Comparison of ENCODE assay signal across 8 cellular contexts in the genomic region with DNA sequence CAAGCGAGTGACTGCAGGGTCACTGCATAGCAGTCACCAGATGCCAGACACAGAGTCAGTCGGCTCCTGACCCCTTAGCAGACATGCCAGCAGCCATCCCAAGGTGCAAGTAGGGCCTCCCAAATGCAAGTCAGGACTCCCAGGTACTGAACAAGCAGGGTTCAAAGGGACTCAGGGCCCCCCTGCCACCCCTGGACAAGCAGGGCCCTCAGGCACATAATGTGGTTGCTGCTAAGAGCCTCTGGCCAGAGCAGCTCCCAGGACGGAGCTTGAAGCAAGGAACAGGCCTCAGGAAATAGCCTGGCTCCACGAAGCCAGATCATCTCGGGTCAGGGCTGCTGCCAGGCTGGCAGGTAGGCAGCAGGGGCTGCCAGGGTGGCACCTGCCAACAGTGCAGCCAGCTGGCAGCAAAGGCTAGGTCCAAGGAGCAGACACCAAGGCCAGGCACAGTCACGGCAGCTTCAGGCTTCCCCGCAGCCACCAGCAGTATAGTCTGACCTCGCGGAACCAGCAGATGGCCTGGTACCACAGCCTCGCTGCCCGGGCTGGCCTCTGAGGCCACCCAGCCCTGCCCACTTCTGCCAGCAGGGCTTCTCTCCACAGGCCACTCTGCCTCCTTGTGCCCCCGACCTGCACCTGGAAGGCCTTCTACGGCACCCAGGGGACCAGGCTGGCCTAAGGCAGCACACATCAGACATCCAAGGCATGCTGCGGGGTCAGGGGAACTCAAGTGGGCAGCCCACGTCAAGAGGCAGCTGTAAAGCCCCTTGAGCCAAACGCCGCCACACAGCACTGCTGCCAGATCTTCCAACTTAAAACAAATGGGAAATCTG. TPM values are rescaled to one million over a fixed set of nuclear protein-coding genes. Genes with fewer than 3 reads are reported as not detected.
DNase-seq lines count a peak whose midpoint lies in the region; ATAC-seq and TF ChIP-seq lines count a peak whose summit lies in the region.

No MANE protein-coding gene starts in this region.

- H3K9me3 ChIP-seq in SU-DHL-6 (ENCODE audit: insufficient read depth, low read length) (no peaks in the 10 kb centered on the region), esophagus (ENCODE audit: control insufficient read depth in 2 of 2, insufficient read depth in 1 of 2, low read depth in 1 of 2, low read length in 1 of 2) (no peaks in the 10 kb centered on the region), psoas muscle (no peaks in the 10 kb centered on the region)

- intact Hi-C loops in psoas muscle (cut with DNase I) = no loop called here

- ATAC-seq in psoas muscle = peak; percentile 70 to 91 (median 87)
- ATAC-seq in HG03565 (IDR thresholded peaks at IDR 0.05; ENCODE audit: unreplicated experiment) = no peak

- H4K20me1 ChIP-seq in SU-DHL-6 (ENCODE audit: low read depth, low read length) = no peaks in the 10 kb centered on the region; the same call in 1 of the 2 replicates

- H2AFZ ChIP-seq in SU-DHL-6 (ENCODE audit: low read depth, low read length, severe bottlenecking) = no peak overlapping the region

- TF ChIP-seq CTCF in SU-DHL-6 (IDR thresholded peaks at IDR 0.05; ENCODE audit: insufficient read depth, low read length, poor library complexity, severe bottlenecking) = no peak
- peak; percentile 35 for TF ChIP-seq CTCF in psoas muscle (IDR thresholded peaks at IDR 0.05)

- peak overlapping the region; percentile 93 for H3K9ac ChIP-seq in SU-DHL-6 (ENCODE audit: low read length)

- peak overlapping the region; percentile 92 for H3K4me2 ChIP-seq in SU-DHL-6 (ENCODE audit: low read depth, low read length, poor library complexity, severe bottlenecking)

- no peaks in the 10 kb centered on the region for H3K9me2 ChIP-seq in SU-DHL-6 (replicated peaks; ENCODE audit: insufficient read depth, low read length)

- H3K36me3 ChIP-seq in H7 (replicated peaks; ENCODE audit: control insufficient read depth, insufficient read depth, low read length) (peaks cover 2% of the 10 kb centered on the region), SU-DHL-6 (ENCODE audit: low read length) (0 out of 2 replicates have a peak, but pooled peaks cover 4% of the 10 kb centered on the region), esophagus (ENCODE audit: control insufficient read depth in 2 of 2, insufficient read depth in 2 of 2, low read length in 1 of 2) (peaks cover 0 to 15% of the 10 kb centered on the region in 2 donors), psoas muscle (ENCODE audit: insufficient read depth in 1 of 2, low read depth in 1 of 2) (no peaks in the 10 kb centered on the region)

- H3K27me3 ChIP-seq in H7 (ENCODE audit: control insufficient read depth, insufficient read depth, low read length) = no peaks in the 10 kb centered on the region
- no peaks in the 10 kb centered on the region for H3K27me3 ChIP-seq in SU-DHL-6 (ENCODE audit: low read length)
- no peaks in the 10 kb centered on the region for H3K27me3 ChIP-seq in esophagus (ENCODE audit: control insufficient read depth in 1 of 2, insufficient read depth in 2 of 2, low read length in 2 of 2)
- H3K27me3 ChIP-seq in psoas muscle (ENCODE audit: insufficient read depth in 3 of 3, low read length in 2 of 3) = no peaks in the 10 kb centered on the region

- DNase-seq in H7 = peak; percentile 55
- peak; percentile 64 to 92 for DNase-seq in psoas muscle
- no peak for DNase-seq in stimulated activated naive CD4-positive, alpha-beta T cell (lab: John Stamatoyannopoulos, UW)
- no peak for DNase-seq in SIG-M5 (lab: John Stamatoyannopoulos, UW)
- DNase-seq in GDM1 (lab: John Stamatoyannopoulos, UW) = no peak

- WGBS in esophagus, 2 donors = 37 to 43% methylated on average over 17 of the region's 17 CpGs
- WGBS in psoas muscle, 3 donors = 22 to 51% (median 30%) methylated on average over 17 of the region's 17 CpGs

- peaks cover 98% of the 10 kb centered on the region for H3K79me2 ChIP-seq in SU-DHL-6 (ENCODE audit: insufficient read depth, low read length)

- H3K4me1 ChIP-seq in esophagus (ENCODE audit: control insufficient read depth in 2 of 2, insufficient read depth in 2 of 2, low read length in 1 of 2) (peaks cover 43 to 72% of the 10 kb centered on the region in 2 donors), psoas muscle (peaks cover 93% of the 10 kb centered on the region)

- H3K27ac ChIP-seq in SU-DHL-6 (ENCODE audit: low read depth, low read length) = peak overlapping the region; percentile 97
- H3K27ac ChIP-seq in esophagus (ENCODE audit: low read depth in 2 of 2, low read length in 1 of 2) = peak overlapping the region; percentile 84 to 99
- H3K27ac ChIP-seq in psoas muscle = peak overlapping the region; percentile 78

- H3K4me3 ChIP-seq in H7 (ENCODE audit: insufficient read depth, low read depth, low read length) (no peak overlapping the region), SU-DHL-6 (ENCODE audit: insufficient read depth, low read length, poor library complexity, severe bottlenecking) (peak overlapping the region; percentile 95), esophagus (ENCODE audit: low read depth in 1 of 2, low read length in 2 of 2) (peak overlapping the region in 1 of 2 donors; percentile 15), psoas muscle (no peak overlapping the region)

- H3F3A ChIP-seq in SU-DHL-6 (ENCODE audit: insufficient read depth) = peaks cover 70% of the 10 kb centered on the region

RNA-seq across cellular contexts. Expression of gene EEIG1, which starts 7.4 kb away (rescaled TPM):
- 16.9 and 27.1 TPM in 2 replicates for total RNA-seq in H7 (2014; rRNA removed; shearing (Covaris generic))
- polyA plus RNA-seq in esophagus (10 to 100 TPM; 34.3 to 53.1 TPM), psoas muscle (1 to 10 TPM; 3.6 to 6.1 (median 5.1) TPM)
- 10 to 100 TPM in 1 of 4 donors, 1 to 10 TPM in 3; 3.6 to 11.4 (median 8.3) TPM for total RNA-seq in psoas muscle

RNA-seq across cellular contexts. Expression of gene DPM2, which starts 35.7 kb away (rescaled TPM):
- 38.3 and 45.6 TPM in 2 replicates for total RNA-seq in H7 (2014; rRNA removed; shearing (Covaris generic))
- polyA plus RNA-seq in esophagus (10 to 100 TPM; 25.2 to 28.2 TPM), psoas muscle (10 to 100 TPM; 16.6 to 39.6 (median 37.1) TPM)
- 10 to 100 TPM in 3 of 4 donors, 1 to 10 TPM in 1; 9.7 to 17.4 (median 12.2) TPM for total RNA-seq in psoas muscle

RNA-seq across cellular contexts. Expression of gene PIP5KL1, which starts 42.8 kb away (rescaled TPM):
- 0.94 and 3.4 TPM in 2 replicates for total RNA-seq in H7 (2014; rRNA removed; shearing (Covaris generic))
- polyA plus RNA-seq in esophagus = 1 to 10 TPM; 2.7 to 4.8 TPM
- under 1 TPM in 2 of 4 donors, not detected in 2; 0.40 to 0.44 TPM for total RNA-seq in psoas muscle
- under 1 TPM in 2 of 3 donors, not detected in 1; 0.05 to 0.12 TPM for polyA plus RNA-seq in psoas muscle

RNA-seq across cellular contexts. Expression of gene ST6GALNAC4, which starts 56.5 kb away (rescaled TPM):
- total RNA-seq in H7 (2014; rRNA removed; shearing (Covaris generic)) = 18.5 and 24.6 TPM in 2 replicates
- polyA plus RNA-seq in esophagus (10 to 100 TPM in 1 of 2 donors, 1 to 10 TPM in 1; 4.6 to 15.3 TPM), psoas muscle (10 to 100 TPM; 14.0 to 31.4 (median 14.8) TPM)
- total RNA-seq in psoas muscle = 10 to 100 TPM in 3 of 4 donors, 1 to 10 TPM in 1; 8.9 to 52.6 (median 27.3) TPM

Comparison
In these comparisons a context has a peak if more than half of its experiments do, and no peak if none do; other contexts are left out.
1. DNase-seq: peak in H7 (single experiment) and psoas muscle (2 of 2); none in stimulated activated naive CD4-positive, alpha-beta T cell (0 of 6), SIG-M5 (single experiment) and GDM1 (single experiment).
2. Peak in every context shown above with its lines, with median percentiles within 50 percentile points of each other: H3K27ac ChIP-seq.